Comparison of ENCODE assay signal across 13 cellular contexts in genomic region chr21:35006771-35007170, GRCh38. TPM values are rescaled to one million over a fixed set of nuclear protein-coding genes. Genes with fewer than 3 reads are reported as not detected.
DNase-seq lines count a peak whose midpoint lies in the region; ATAC-seq and TF ChIP-seq lines count a peak whose summit lies in the region.
"Had no signal": no experiment of that assay in that cellular context is flagged by ENCODE, and none has a peak within 500 bp of the region (broad histone marks: within the 10 kb centered on the region; RNA-seq: fewer than 3 reads in every experiment).

No MANE protein-coding gene starts in this region.

- no peak overlapping the region for H3K4me3 ChIP-seq in IMR-90 (ENCODE audit: insufficient read depth, low read depth, low read length)
- no peak overlapping the region for H3K4me3 ChIP-seq in thyroid gland (replicated peaks in 1 of 3)

- H4K20me1 ChIP-seq in IMR-90 (ENCODE audit: insufficient read depth, low read length) = no peaks in the 10 kb centered on the region

- no peak overlapping the region for H3K4me2 ChIP-seq in IMR-90 (ENCODE audit: low read depth, low read length)
- H3K4me2 ChIP-seq: KMS-11 had no signal

- no peak overlapping the region for H2AFZ ChIP-seq in IMR-90 (replicated peaks; ENCODE audit: low read length, poor library complexity)

- H2BK120ac ChIP-seq in IMR-90 (ENCODE audit: low read depth, low read length) = peak overlapping the region; percentile 94; the same call in 1 of the 2 replicates

- peak overlapping the region; percentile 89; the same call in 1 of the 2 replicates for H3K4ac ChIP-seq in IMR-90 (ENCODE audit: low read depth, low read length)

- H4K8ac ChIP-seq in IMR-90 (ENCODE audit: low read depth in 2 of 2, low read length in 2 of 2) = no peak overlapping the region

- peaks cover 23% of the 10 kb centered on the region for H3K9me1 ChIP-seq in IMR-90 (ENCODE audit: insufficient read depth, low read length)

- TF ChIP-seq CTCF in IMR-90 (conservative IDR thresholded peaks at IDR 0.05; ENCODE audit: low read depth, low read length) (no peak), MCF 10A (IDR thresholded peaks at IDR 0.05; ENCODE audit: unreplicated experiment) (no peak), thyroid gland (IDR thresholded peaks at IDR 0.05) (no peak)

- POLR2A ChIA-PET in IMR-90 (lab: Charles Lee; ENCODE audit: unreplicated experiment) (no interaction called here), MCF 10A (lab: Yijun Ruan, JAX) (no interaction called here)

- H4K5ac ChIP-seq in IMR-90 (ENCODE audit: low read depth, low read length) = no peak overlapping the region

- CTCF ChIA-PET in activated naive CD4-positive, alpha-beta T cell treated with anti-CD3 and anti-CD28 coated beads for 36 hours (lab: Charles Lee) = interaction anchor here (0.9 to 1.4 kb wide), 2 partner anchors 9 to 12 kb away, joined by 3 read pairs; no protein-coding TSS in a partner anchor
- CTCF ChIA-PET in IMR-90 (lab: Yijun Ruan, JAX) (interaction anchor here (0.7 kb wide), 1 partner anchor 10 kb away, joined by 3 read pairs; no protein-coding TSS in a partner anchor), MCF 10A (lab: Yijun Ruan, JAX) (interaction anchor here (0.5 kb wide), 1 partner anchor 349 kb away, joined by 3 read pairs; no protein-coding TSS in a partner anchor)

- H4K91ac ChIP-seq in IMR-90 (ENCODE audit: insufficient read depth, low read depth, low read length) = peak overlapping the region; percentile 50

- no CpG with 5 or more reads among the region's 3 CpGs for WGBS in IMR-90 (ENCODE audit: extremely low coverage in 2 of 2, insufficient read length in 1 of 2), 2 experiments
- 77 to 82% methylated on average over 3 of the region's 3 CpGs for WGBS in thyroid gland, 2 donors

- no peak overlapping the region for H3K56ac ChIP-seq in IMR-90 (ENCODE audit: extremely low read depth, insufficient read depth, low read length)

- H3K14ac ChIP-seq in IMR-90 (replicated peaks; ENCODE audit: low read depth, low read length) = no peak overlapping the region

- no peak overlapping the region for H3K18ac ChIP-seq in IMR-90 (ENCODE audit: low read depth, low read length)

- peaks cover 23% of the 10 kb centered on the region for H3K36me3 Mint-ChIP-seq in activated naive CD4-positive, alpha-beta T cell treated with anti-CD3 and anti-CD28 coated beads, Interleukin-2, amount 50 U/mL, for 24 hours
- H3K36me3 Mint-ChIP-seq in activated naive CD4-positive, alpha-beta T cell treated with anti-CD3 and anti-CD28 coated beads for 36 hours (ENCODE audit: low read depth) = no peaks in the 10 kb centered on the region
- H3K36me3 Mint-ChIP-seq in effector memory CD8-positive, alpha-beta T cell (ENCODE audit: insufficient read depth) = peaks cover 8% of the 10 kb centered on the region
- H3K36me3 Mint-ChIP-seq in stimulated activated naive CD8-positive, alpha-beta T cell treated with anti-CD3 and anti-CD28 coated beads, Interleukin-15, Interleukin-2, amounts not matched to agents 100 ng/mL and 50 ng/mL, for 24 hours (ENCODE audit: low read depth) = peaks cover 22% of the 10 kb centered on the region
- H3K36me3 Mint-ChIP-seq in MCF 10A (ENCODE audit: insufficient read depth, unreplicated experiment) = peaks cover 6% of the 10 kb centered on the region

- no peak overlapping the region for H3K9ac ChIP-seq in IMR-90 (ENCODE audit: low read depth, low read length)
- H3K9ac ChIP-seq: KMS-11 had no signal

- no peak overlapping the region for H2AK9ac ChIP-seq in IMR-90 (replicated peaks; ENCODE audit: low read depth, low read length, poor library complexity)

- H3K4me1 ChIP-seq in IMR-90 (ENCODE audit: control insufficient read depth, insufficient read depth, low read length) (peaks cover 15% of the 10 kb centered on the region), thyroid gland (no peaks in the 10 kb centered on the region)

- H3K4me1 Mint-ChIP-seq in activated naive CD4-positive, alpha-beta T cell treated with anti-CD3 and anti-CD28 coated beads, Interleukin-2, amount 50 U/mL, for 24 hours = peaks cover 97% of the 10 kb centered on the region
- peaks cover 89% of the 10 kb centered on the region for H3K4me1 Mint-ChIP-seq in activated naive CD4-positive, alpha-beta T cell treated with anti-CD3 and anti-CD28 coated beads for 36 hours (ENCODE audit: low read depth)
- H3K4me1 Mint-ChIP-seq in effector memory CD8-positive, alpha-beta T cell (ENCODE audit: low read depth in 2 of 2) = peaks cover 61 to 93% of the 10 kb centered on the region in 2 donors
- peaks cover 95% of the 10 kb centered on the region for H3K4me1 Mint-ChIP-seq in stimulated activated naive CD8-positive, alpha-beta T cell treated with anti-CD3 and anti-CD28 coated beads, Interleukin-15, Interleukin-2, amounts not matched to agents 100 ng/mL and 50 ng/mL, for 24 hours (ENCODE audit: low read depth)
- no peaks in the 10 kb centered on the region for H3K4me1 Mint-ChIP-seq in MCF 10A (ENCODE audit: insufficient read depth, unreplicated experiment)

- H3K4me3 Mint-ChIP-seq in activated naive CD4-positive, alpha-beta T cell treated with anti-CD3 and anti-CD28 coated beads, Interleukin-2, amount 50 U/mL, for 24 hours = peak overlapping the region; percentile 12
- H3K4me3 Mint-ChIP-seq in activated naive CD4-positive, alpha-beta T cell treated with anti-CD3 and anti-CD28 coated beads for 36 hours = no peak overlapping the region
- H3K4me3 Mint-ChIP-seq in effector memory CD8-positive, alpha-beta T cell = peak overlapping the region in 1 of 2 donors; percentile 53
- H3K4me3 Mint-ChIP-seq in stimulated activated naive CD8-positive, alpha-beta T cell treated with anti-CD3 and anti-CD28 coated beads, Interleukin-15, Interleukin-2, amounts not matched to agents 100 ng/mL and 50 ng/mL, for 24 hours = no peak overlapping the region
- no peak overlapping the region for H3K4me3 Mint-ChIP-seq in MCF 10A (ENCODE audit: unreplicated experiment)

- peak overlapping the region; percentile 47 for H3K27ac Mint-ChIP-seq in activated naive CD4-positive, alpha-beta T cell treated with anti-CD3 and anti-CD28 coated beads, Interleukin-2, amount 50 U/mL, for 24 hours
- H3K27ac Mint-ChIP-seq in activated naive CD4-positive, alpha-beta T cell treated with anti-CD3 and anti-CD28 coated beads for 36 hours = no peak overlapping the region
- peak overlapping the region; percentile 79 to 92 for H3K27ac Mint-ChIP-seq in effector memory CD8-positive, alpha-beta T cell
- peak overlapping the region; percentile 56 for H3K27ac Mint-ChIP-seq in stimulated activated naive CD8-positive, alpha-beta T cell treated with anti-CD3 and anti-CD28 coated beads, Interleukin-15, Interleukin-2, amounts not matched to agents 100 ng/mL and 50 ng/mL, for 24 hours
- no peak overlapping the region for H3K27ac Mint-ChIP-seq in MCF 10A (ENCODE audit: low read depth, unreplicated experiment)

- in situ Hi-C loops in IMR-90 (cut with MboI; ENCODE audit: low sequenced_read_pairs) = no loop called here

- DNase-seq in activated naive CD4-positive, alpha-beta T cell treated with anti-CD3 and anti-CD28 coated beads for 36 hours = no peak
- DNase-seq in IMR-90 (no peak), MCF 10A (ENCODE audit: unreplicated experiment) (no peak), thyroid gland (no peak), NCI-H1417 (lab: John Stamatoyannopoulos, UW) (no peak)
- DNase-seq in effector memory CD8-positive, alpha-beta T cell = no peak
- DNase-seq: DMS 273 treated with DMSO at 0.1 percent for 48 hours, NCI-H2081, NCI-H524, SHP77 had no signal

- H3K23ac ChIP-seq in IMR-90 (ENCODE audit: low read depth, low read length) = no peak overlapping the region

- H3K9me3 Mint-ChIP-seq in activated naive CD4-positive, alpha-beta T cell treated with anti-CD3 and anti-CD28 coated beads, Interleukin-2, amount 50 U/mL, for 24 hours = no peaks in the 10 kb centered on the region
- H3K9me3 Mint-ChIP-seq in activated naive CD4-positive, alpha-beta T cell treated with anti-CD3 and anti-CD28 coated beads for 36 hours = no peaks in the 10 kb centered on the region
- no peaks in the 10 kb centered on the region for H3K9me3 Mint-ChIP-seq in effector memory CD8-positive, alpha-beta T cell
- no peaks in the 10 kb centered on the region for H3K9me3 Mint-ChIP-seq in stimulated activated naive CD8-positive, alpha-beta T cell treated with anti-CD3 and anti-CD28 coated beads, Interleukin-15, Interleukin-2, amounts not matched to agents 100 ng/mL and 50 ng/mL, for 24 hours
- no peaks in the 10 kb centered on the region for H3K9me3 Mint-ChIP-seq in MCF 10A (ENCODE audit: unreplicated experiment)

- H2BK20ac ChIP-seq in IMR-90 (ENCODE audit: low read depth, low read length) = peak overlapping the region; percentile 22; the same call in 1 of the 2 replicates

- no peak for ATAC-seq in IMR-90 (ENCODE audit: low read depth)
- peak; percentile 39 for ATAC-seq in effector memory CD8-positive, alpha-beta T cell (replicated peaks)

- no peak for TF ChIP-seq RAD21 in IMR-90 (IDR thresholded peaks at IDR 0.05; ENCODE audit: low read length)

- H3K36me3 ChIP-seq in IMR-90 (ENCODE audit: control insufficient read depth, insufficient read depth, low read length) (no peaks in the 10 kb centered on the region), thyroid gland (no peaks in the 10 kb centered on the region)

- H3K79me1 ChIP-seq in IMR-90 (ENCODE audit: low read depth in 1 of 2, low read length in 2 of 2) = peaks cover 0 to 21% of the 10 kb centered on the region in 2 experiments; a peak in 2 of 4 replicates

- intact Hi-C loops in activated naive CD4-positive, alpha-beta T cell treated with anti-CD3 and anti-CD28 coated beads for 36 hours (cut with micrococcal nuclease) = loop anchor here (1.0 kb wide), 1 partner anchor 9 kb away; no protein-coding TSS in a partner anchor
- intact Hi-C loops in IMR-90 (cut with micrococcal nuclease) (no loop called here), MCF 10A (cut with micrococcal nuclease) (no loop called here), thyroid gland (cut with DNase I) (no loop called here)

- TF ChIP-seq POLR2A in IMR-90 (IDR thresholded peaks at IDR 0.05; ENCODE audit: low read depth, low read length) = no peak
- no peak for TF ChIP-seq POLR2A in thyroid gland (IDR thresholded peaks at IDR 0.05)

- H3K27me3 Mint-ChIP-seq in activated naive CD4-positive, alpha-beta T cell treated with anti-CD3 and anti-CD28 coated beads, Interleukin-2, amount 50 U/mL, for 24 hours = no peaks in the 10 kb centered on the region
- no peaks in the 10 kb centered on the region for H3K27me3 Mint-ChIP-seq in activated naive CD4-positive, alpha-beta T cell treated with anti-CD3 and anti-CD28 coated beads for 36 hours (ENCODE audit: low read depth)
- H3K27me3 Mint-ChIP-seq in effector memory CD8-positive, alpha-beta T cell = no peaks in the 10 kb centered on the region
- no peaks in the 10 kb centered on the region for H3K27me3 Mint-ChIP-seq in stimulated activated naive CD8-positive, alpha-beta T cell treated with anti-CD3 and anti-CD28 coated beads, Interleukin-15, Interleukin-2, amounts not matched to agents 100 ng/mL and 50 ng/mL, for 24 hours
- no peaks in the 10 kb centered on the region for H3K27me3 Mint-ChIP-seq in MCF 10A (ENCODE audit: insufficient read depth, unreplicated experiment)

- peak overlapping the region; percentile 5 for H2AK5ac ChIP-seq in IMR-90 (ENCODE audit: low read depth, low read length)

- peak overlapping the region; percentile 90; the same call in 2 of the 3 replicates for H2BK15ac ChIP-seq in IMR-90 (ENCODE audit: low read depth, low read length)

- dilution Hi-C loops in IMR-90 (cut with HindIII; ENCODE audit: low sequenced_read_pairs, unreplicated experiment) = no loop called here

- H2BK5ac ChIP-seq in IMR-90 (ENCODE audit: low read depth, low read length, poor library complexity, severe bottlenecking) = no peak overlapping the region

- H3K27ac ChIP-seq in IMR-90 (ENCODE audit: insufficient read depth, low read length) (no peak overlapping the region), thyroid gland (no peak overlapping the region)
- H3K27ac ChIP-seq: KMS-11 had no signal

- BruUV-seq in IMR-90 (replicated peaks; lab: Mats Ljungman, UMichigan) (no TSS peak), MCF 10A (replicated peaks; lab: Mats Ljungman, UMichigan) (no TSS peak)

- H3K9me3 ChIP-seq in IMR-90 (ENCODE audit: control insufficient read depth, insufficient read depth, low read length) = no peaks in the 10 kb centered on the region
- H3K9me3 ChIP-seq in thyroid gland = no peaks in the 10 kb centered on the region

- H3K27me3 ChIP-seq in IMR-90 (ENCODE audit: control insufficient read depth, insufficient read depth, low read length) (no peaks in the 10 kb centered on the region), thyroid gland (no peaks in the 10 kb centered on the region)

RNA-seq across cellular contexts. Expression of gene RUNX1, which starts 42.3 kb away (rescaled TPM):
- 10 to 100 TPM; 36.9 to 41.0 TPM for total RNA-seq in activated naive CD4-positive, alpha-beta T cell treated with anti-CD3 and anti-CD28 coated beads for 36 hours
- 16.7 and 56.5 TPM in 2 replicates for total RNA-seq in IMR-90 (2012; rRNA removed)
- 34.5 and 45.0 TPM in 2 replicates for polyA plus RNA-seq in IMR-90 (2012; rRNA removed)
- polyA plus RNA-seq in IMR-90 (2012; cell fraction: cytosol; rRNA removed) = 33.2 and 58.6 TPM in 2 replicates
- 85.5 and 137 TPM in 2 replicates for polyA plus RNA-seq in IMR-90 (2012; cell fraction: nucleus; rRNA removed; ENCODE audit: low replicate concordance)
- total RNA-seq in MCF 10A (2022) = 86.2 and 102 TPM in 2 replicates
- total RNA-seq in thyroid gland = 10 to 100 TPM in 1 of 4 donors, 1 to 10 TPM in 3; 2.9 to 18.7 (median 7.7) TPM

Comparison
In these comparisons a context has a peak if more than half of its experiments do, and no peak if none do; other contexts are left out.
1. H3K27ac Mint-ChIP-seq: peak in activated naive CD4-positive, alpha-beta T cell treated with anti-CD3 and anti-CD28 coated beads, Interleukin-2, amount 50 U/mL, for 24 hours (single experiment), effector memory CD8-positive, alpha-beta T cell (2 of 2) and stimulated activated naive CD8-positive, alpha-beta T cell treated with anti-CD3 and anti-CD28 coated beads, Interleukin-15, Interleukin-2, amounts not matched to agents 100 ng/mL and 50 ng/mL, for 24 hours (single experiment); none in activated naive CD4-positive, alpha-beta T cell treated with anti-CD3 and anti-CD28 coated beads for 36 hours (single experiment) and MCF 10A (single experiment).